8 cellular contexts compared by ENCODE assay signal in the genomic region with DNA sequence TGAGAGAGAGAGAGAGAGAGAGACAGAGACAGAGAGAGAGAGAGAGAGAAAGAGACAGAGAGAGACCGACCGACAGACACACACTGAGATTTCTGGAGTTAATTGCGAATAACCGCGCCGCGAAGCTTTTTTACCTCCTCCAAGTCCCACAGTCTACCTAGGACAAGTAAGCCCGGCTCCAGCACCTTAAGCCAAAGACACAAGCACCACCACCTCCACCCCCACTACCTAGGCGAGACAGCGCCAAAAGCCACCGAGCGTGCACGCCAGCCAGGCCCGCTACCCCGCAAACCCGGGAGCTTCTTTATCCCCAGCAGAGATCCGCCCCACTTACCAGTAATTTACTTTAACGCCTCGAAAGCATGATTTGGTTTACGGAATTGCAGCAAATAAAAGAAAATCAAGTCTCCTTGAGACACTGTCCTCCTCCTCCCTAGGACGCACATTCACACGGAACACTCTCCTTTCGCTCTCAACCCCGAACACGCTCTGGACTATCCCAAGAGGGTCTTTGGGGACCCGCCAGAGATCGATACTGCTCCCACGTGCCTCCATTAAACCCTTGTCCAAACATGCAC.
DNase-seq lines count a peak whose midpoint lies in the region; TF ChIP-seq lines count a peak whose summit lies in the region.

No MANE protein-coding gene starts in this region.

- under 1% methylated on average over 26 of the region's 28 CpGs for WGBS in mesenchymal stem cell
- WGBS in testis, 2 donors, result 0 to 4% methylated on average over 1 to 28 of the region's 28 CpGs

- H3K9me2 ChIP-seq in Karpas-422 (replicated peaks; ENCODE audit: insufficient read depth, low read length), result no peaks in the 10 kb centered on the region

- H3K9ac ChIP-seq in SK-N-MC (ENCODE audit: insufficient read length) (peak overlapping the region; percentile 79), mesenchymal stem cell (ENCODE audit: low read length) (peak overlapping the region; percentile 91), Karpas-422 (ENCODE audit: low read length) (no peak overlapping the region)

- intact Hi-C loops in testis (cut with DNase I; ENCODE audit: low total_unique reads), result no loop called here

- DNase-seq in GM13977 (ENCODE audit: low spot score) (peak; percentile 9), SK-N-MC (ENCODE audit: low read depth, low spot score) (no peak), mesenchymal stem cell (peak; percentile 36), testis (no peak), Karpas-422 (no peak), GM19240 (ENCODE audit: insufficient read length, low spot score) (no peak), ACHN (no peak)
- peak; percentile 15 for DNase-seq in central memory CD4-positive, alpha-beta T cell

- H3K14ac ChIP-seq in mesenchymal stem cell (ENCODE audit: low read length in 2 of 2), result no peak overlapping the region

- H3K9me3 ChIP-seq in SK-N-MC (ENCODE audit: low read depth, low read length) (no peaks in the 10 kb centered on the region), mesenchymal stem cell (ENCODE audit: control insufficient read depth, low read length) (no peaks in the 10 kb centered on the region), testis (no peaks in the 10 kb centered on the region), Karpas-422 (ENCODE audit: low read length) (no peaks in the 10 kb centered on the region)

- H4K20me1 ChIP-seq in Karpas-422 (ENCODE audit: insufficient read depth, low read depth, low read length), result no peaks in the 10 kb centered on the region

- H2AK5ac ChIP-seq in mesenchymal stem cell (ENCODE audit: low read length, severe bottlenecking), result no peak overlapping the region

- in situ Hi-C loops in GM13977 (cut with MboI; ENCODE audit: low pct_unique_long_range_greater_than_20kb, low sequenced_read_pairs, unreplicated experiment), result no loop called here
- in situ Hi-C loops in ACHN (cut with HindIII; ENCODE audit: low pct_ligation_motif_present, low pct_unique_long_range_greater_than_20kb, low sequenced_read_pairs), result no loop called here

- no peak overlapping the region for H3K4ac ChIP-seq in mesenchymal stem cell (ENCODE audit: low read depth in 1 of 2, low read length in 2 of 2)

- H3K4me1 ChIP-seq in mesenchymal stem cell (ENCODE audit: control insufficient read depth, insufficient read depth, low read depth, low read length) (peaks cover 2% of the 10 kb centered on the region), testis (no peaks in the 10 kb centered on the region), Karpas-422 (ENCODE audit: low read length) (no peaks in the 10 kb centered on the region)

- no peak for TF ChIP-seq POLR2A in testis (IDR thresholded peaks at IDR 0.05)

- H2BK15ac ChIP-seq in mesenchymal stem cell (ENCODE audit: low read depth, poor library complexity, severe bottlenecking), result peak overlapping the region; percentile 28

- no peak overlapping the region for H2BK5ac ChIP-seq in mesenchymal stem cell (ENCODE audit: low read depth, low read length, poor library complexity, severe bottlenecking)

- H3K36me3 ChIP-seq in SK-N-MC (ENCODE audit: insufficient read depth, low read length), result peaks cover 30% of the 10 kb centered on the region
- H3K36me3 ChIP-seq in mesenchymal stem cell (ENCODE audit: control insufficient read depth in 1 of 2, insufficient read depth in 2 of 2, low read depth in 1 of 2, low read length in 2 of 2), result peaks cover 10 to 16% of the 10 kb centered on the region in 2 experiments
- H3K36me3 ChIP-seq in testis (ENCODE audit: low read depth, missing control alignments), result no peaks in the 10 kb centered on the region
- H3K36me3 ChIP-seq in Karpas-422 (ENCODE audit: insufficient read depth, low read length), result no peaks in the 10 kb centered on the region

- no peaks in the 10 kb centered on the region for H3K79me1 ChIP-seq in mesenchymal stem cell (replicated peaks; ENCODE audit: low read length, poor library complexity, severe bottlenecking)

- peak overlapping the region; percentile 63 for H3K4me2 ChIP-seq in mesenchymal stem cell (ENCODE audit: low read length, poor library complexity, severe bottlenecking)
- no peak overlapping the region for H3K4me2 ChIP-seq in Karpas-422 (ENCODE audit: low read depth, low read length, poor library complexity, severe bottlenecking)

- H3K4me3 ChIP-seq in SK-N-MC (peak overlapping the region; percentile 86), mesenchymal stem cell (ENCODE audit: insufficient read depth in 1 of 2, low read depth in 1 of 2, low read length in 2 of 2) (peak overlapping the region; percentile 78 to 88), testis (peak overlapping the region; percentile 37 to 55), Karpas-422 (ENCODE audit: low read length) (no peak overlapping the region)

- H4K8ac ChIP-seq in mesenchymal stem cell (ENCODE audit: low read length), result no peak overlapping the region

- peak overlapping the region; percentile 11 for H4K91ac ChIP-seq in mesenchymal stem cell (ENCODE audit: low read length)

- no peak overlapping the region for H2BK12ac ChIP-seq in mesenchymal stem cell (ENCODE audit: low read length in 2 of 2)

- H2AFZ ChIP-seq in mesenchymal stem cell (ENCODE audit: low read depth, low read length) (no peak overlapping the region), Karpas-422 (ENCODE audit: low read length) (no peak overlapping the region)

- H3K79me2 ChIP-seq in Karpas-422 (ENCODE audit: low read length), result no peaks in the 10 kb centered on the region

- peak overlapping the region in 1 of 2 experiments; percentile 33 for H3K18ac ChIP-seq in mesenchymal stem cell (ENCODE audit: low read depth in 1 of 2, low read length in 2 of 2)

- no peak for TF ChIP-seq CTCF in GM13977 (IDR thresholded peaks at IDR 0.05; ENCODE audit: extremely low read depth, insufficient read depth, missing control alignments)
- no peak for TF ChIP-seq CTCF in testis (IDR thresholded peaks at IDR 0.05)

- H3K23ac ChIP-seq in mesenchymal stem cell (ENCODE audit: low read length in 2 of 2), result no peak overlapping the region

- H2BK120ac ChIP-seq in mesenchymal stem cell (ENCODE audit: low read depth, low read length), result no peak overlapping the region

- H3K27me3 ChIP-seq in mesenchymal stem cell (ENCODE audit: control insufficient read depth in 1 of 2, insufficient read depth in 1 of 2, low read length in 2 of 2) (peaks cover 0 to 42% of the 10 kb centered on the region in 2 experiments), testis (no peaks in the 10 kb centered on the region), Karpas-422 (ENCODE audit: low read length) (no peaks in the 10 kb centered on the region)

- 0 out of 2 replicates have a peak overlapping the region, but pooled peaks have one; percentile 1 for H3K27ac ChIP-seq in SK-N-MC
- H3K27ac ChIP-seq in mesenchymal stem cell (ENCODE audit: low read length, poor library complexity, severe bottlenecking), result peak overlapping the region; percentile 58
- H3K27ac ChIP-seq in testis, result no peak overlapping the region
- no peak overlapping the region for H3K27ac ChIP-seq in Karpas-422 (ENCODE audit: low read length)

Comparison
In these comparisons a context has a peak if more than half of its experiments do, and no peak if none do; other contexts are left out.
1. DNase-seq: peak in GM13977 (single experiment), central memory CD4-positive, alpha-beta T cell (single experiment) and mesenchymal stem cell (single experiment); none in SK-N-MC (single experiment), testis (single experiment), Karpas-422 (single experiment), GM19240 (single experiment) and ACHN (single experiment).
2. H3K27ac ChIP-seq: peak in SK-N-MC (single experiment) and mesenchymal stem cell (single experiment); none in testis (0 of 2) and Karpas-422 (single experiment).